In the genomic region with DNA sequence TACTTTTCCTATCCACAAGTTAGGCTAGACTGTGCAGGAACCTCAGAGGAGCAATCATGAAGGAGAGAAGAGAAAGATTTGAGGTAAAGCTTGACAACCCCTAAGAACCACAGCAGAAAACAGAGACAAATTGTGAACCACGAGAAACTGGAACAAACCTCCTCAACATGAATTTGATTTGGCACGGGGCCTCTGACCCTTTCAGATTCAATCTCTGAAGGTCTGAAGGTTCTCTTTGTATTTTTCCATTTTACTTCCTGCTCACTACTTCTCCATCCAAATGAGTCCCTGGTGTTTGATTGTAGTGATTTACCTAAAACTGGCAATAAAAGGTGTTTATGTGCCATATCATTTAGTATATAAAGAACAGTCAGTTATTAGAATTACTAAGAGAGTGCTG, we compare ENCODE assay signal across 18 cellular contexts.
DNase-seq lines count a peak whose midpoint lies in the region; ATAC-seq, FAIRE-seq and TF ChIP-seq lines count a peak whose summit lies in the region.
"Had no signal": no experiment of that assay in that cellular context is flagged by ENCODE, and none has a peak within 500 bp of the region (broad histone marks: within the 10 kb centered on the region; RNA-seq: fewer than 3 reads in every experiment).

No MANE protein-coding gene starts in this region.

- 15 to 20% methylated on average over 2 of the region's 2 CpGs for WGBS in pancreas, 2 donors

- no peak for FAIRE-seq in pancreas (lab: Jason Lieb, UNC)

- ATAC-seq in pancreas (peak; percentile 60 to 68 (median 64)), GM21447 (IDR thresholded peaks at IDR 0.05; ENCODE audit: unreplicated experiment) (no peak), HG03097 (IDR thresholded peaks at IDR 0.05; ENCODE audit: low FRiP score, unreplicated experiment) (no peak)
- ATAC-seq: CD8-positive, alpha-beta T cell had no signal

- H3K9me3 ChIP-seq in pancreas: no peaks in the 10 kb centered on the region

- H3K36me3 ChIP-seq in pancreas: no peaks in the 10 kb centered on the region

- TF ChIP-seq CTCF in pancreas (IDR thresholded peaks at IDR 0.05) (no peak), GM13977 (IDR thresholded peaks at IDR 0.05; ENCODE audit: extremely low read depth, insufficient read depth, missing control alignments) (no peak)

- peaks cover 18 to 24% (median 18%) of the 10 kb centered on the region in 3 donors for H3K4me1 ChIP-seq in pancreas

- no peaks in the 10 kb centered on the region for H3K27me3 ChIP-seq in pancreas

- no peak overlapping the region for H3K4me3 ChIP-seq in pancreas
- H3K4me3 ChIP-seq: SK-N-MC had no signal

- DNase-seq in NCI-H2029 (lab: John Stamatoyannopoulos, UW) (peak; percentile 14), NCI-H2029 treated with DMSO at 0.1 percent for 48 hours (lab: John Stamatoyannopoulos, UW) (no peak), caudate nucleus (lab: John Stamatoyannopoulos, UW) (peak in 1 of 61 donors; percentile 19), pancreas (peak in 3 of 6 donors; percentile 17 to 30 (median 18)), GM13977 (ENCODE audit: low spot score) (no peak)
- DNase-seq: AML-193; CD8-positive, alpha-beta T cell; DMS153; GF-D8; H7; MV-4-11; NCI-H1417; NCI-H187 treated with DMSO at 0.1 percent for 48 hours; NCI-H524 treated with DMSO at 0.1 percent for 48 hours; SHP77 treated with DMSO at 0.1 percent for 48 hours had no signal

- intact Hi-C loops in pancreas (cut with DNase I): no loop called here

- peak overlapping the region; percentile 55 for H3K27ac ChIP-seq in caudate nucleus (ENCODE audit: low read depth, low read length)
- H3K27ac ChIP-seq in pancreas: peak overlapping the region in 3 of 4 donors; percentile 8 to 26 (median 13)
- H3K27ac ChIP-seq: SK-N-MC had no signal

- in situ Hi-C loops in GM13977 (cut with MboI; ENCODE audit: low pct_unique_long_range_greater_than_20kb, low sequenced_read_pairs, unreplicated experiment): no loop called here

Comparison
In these comparisons a context has a peak if more than half of its experiments do, and no peak if none do; other contexts are left out.
1. ATAC-seq: peak in pancreas (4 of 4); none in GM21447 (single experiment) and HG03097 (single experiment).